Comparison of ENCODE assay signal across 10 cellular contexts in genomic region chr2:96916156-96917007, GRCh38. TPM values are rescaled to one million over a fixed set of nuclear protein-coding genes. Genes with fewer than 3 reads are reported as not detected.
DNase-seq lines count a peak whose midpoint lies in the region; ATAC-seq and TF ChIP-seq lines count a peak whose summit lies in the region.
"Had no signal": no experiment of that assay in that cellular context is flagged by ENCODE, and none has a peak within 500 bp of the region (broad histone marks: within the 10 kb centered on the region; RNA-seq: fewer than 3 reads in every experiment).

No MANE protein-coding gene starts in this region.

- no peaks in the 10 kb centered on the region for H3K36me3 ChIP-seq in HEK293 (ENCODE audit: control insufficient read depth in 2 of 2, insufficient read depth in 1 of 2, low read length in 2 of 2)
- no peaks in the 10 kb centered on the region for H3K36me3 ChIP-seq in gastrocnemius medialis
- H3K36me3 ChIP-seq in HAP-1 (replicated peaks): no peaks in the 10 kb centered on the region

- H3K4me3 ChIP-seq in HEK293 (ENCODE audit: low read depth, low read length) (no peak overlapping the region), gastrocnemius medialis (peak overlapping the region in 1 of 4 donors; percentile 14), HAP-1 (no peak overlapping the region)

- H3K27ac ChIP-seq in HEK293 (ENCODE audit: extremely low read depth, low read depth, low read length) (no peak overlapping the region), gastrocnemius medialis (peak overlapping the region in 3 of 4 donors; percentile 22 to 47 (median 25))

- no peaks in the 10 kb centered on the region for H3K4me1 ChIP-seq in HEK293 (ENCODE audit: control insufficient read depth, insufficient read depth, low read length)
- H3K4me1 ChIP-seq in gastrocnemius medialis: peaks cover 0 to 3% of the 10 kb centered on the region in 2 donors
- H3K4me1 ChIP-seq in HAP-1: no peaks in the 10 kb centered on the region; the same call in 1 of the 2 replicates

- intact Hi-C loops in gastrocnemius medialis (cut with DNase I; ENCODE audit: low total_unique reads): no loop called here

- H3K9me3 Mint-ChIP-seq in activated T-helper 17 cell treated with anti-CD3 and anti-CD28 coated beads, Interleukin-2, amount 50 U/mL, for 72 hours: peaks cover 3% of the 10 kb centered on the region
- H3K9me3 Mint-ChIP-seq in glutamatergic neuron (ENCODE audit: unreplicated experiment): peaks cover 10% of the 10 kb centered on the region

- H3K36me3 Mint-ChIP-seq in activated T-helper 17 cell treated with anti-CD3 and anti-CD28 coated beads, Interleukin-2, amount 50 U/mL, for 72 hours (ENCODE audit: low read depth): no peaks in the 10 kb centered on the region
- H3K36me3 Mint-ChIP-seq in glutamatergic neuron (ENCODE audit: unreplicated experiment): peaks cover 14% of the 10 kb centered on the region
- H3K36me3 Mint-ChIP-seq: naive B cell had no signal

- H3K27me3 ChIP-seq in gastrocnemius medialis: no peaks in the 10 kb centered on the region
- H3K27me3 ChIP-seq in HAP-1 (ENCODE audit: low read depth): no peaks in the 10 kb centered on the region

- H3K27ac Mint-ChIP-seq in activated T-helper 17 cell treated with anti-CD3 and anti-CD28 coated beads, Interleukin-2, amount 50 U/mL, for 72 hours: no peak overlapping the region
- H3K27ac Mint-ChIP-seq in glutamatergic neuron (ENCODE audit: unreplicated experiment): peak overlapping the region; percentile 7
- H3K27ac Mint-ChIP-seq: activated CD4-positive, alpha-beta T cell treated with anti-CD3 and anti-CD28 coated beads, Interleukin-2, amount 10 ng/mL, durations not matched to agents 7 days and 5 days; naive B cell had no signal

- ATAC-seq in activated T-helper 17 cell treated with anti-CD3 and anti-CD28 coated beads, Interleukin-2, amount 50 U/mL, for 72 hours (replicated peaks): no peak
- ATAC-seq in gastrocnemius medialis (no peak), GM19463 (IDR thresholded peaks at IDR 0.05; ENCODE audit: unreplicated experiment) (no peak)

- in situ Hi-C loops in gastrocnemius medialis (cut with MboI; ENCODE audit: low sequenced_read_pairs in 4 of 4): no loop called here
- in situ Hi-C loops in HAP-1 (cut with MboI; ENCODE audit: low sequenced_read_pairs): no loop called here

- H3K27me3 Mint-ChIP-seq in activated T-helper 17 cell treated with anti-CD3 and anti-CD28 coated beads, Interleukin-2, amount 50 U/mL, for 72 hours: no peaks in the 10 kb centered on the region
- H3K27me3 Mint-ChIP-seq in glutamatergic neuron (ENCODE audit: unreplicated experiment): peaks cover 12% of the 10 kb centered on the region
- H3K27me3 Mint-ChIP-seq: activated CD4-positive, alpha-beta T cell treated with anti-CD3 and anti-CD28 coated beads, Interleukin-2, amount 10 ng/mL, durations not matched to agents 7 days and 5 days had no signal

- H3K9me3 ChIP-seq in HEK293 (ENCODE audit: control insufficient read depth, insufficient read depth, low read depth, low read length): no peaks in the 10 kb centered on the region
- H3K9me3 ChIP-seq in gastrocnemius medialis: no peaks in the 10 kb centered on the region
- no peaks in the 10 kb centered on the region for H3K9me3 ChIP-seq in HAP-1

- DNase-seq in glutamatergic neuron (no peak), gastrocnemius medialis (no peak), HAP-1 (ENCODE audit: low spot score in 2 of 2) (no peak), RPMI8226 (no peak)
- DNase-seq: activated CD4-positive, alpha-beta T cell treated with anti-CD3 and anti-CD28 coated beads, Interleukin-2, amount 10 ng/mL, durations not matched to agents 7 days and 5 days; naive B cell; NCI-H1417 had no signal

- CTCF ChIA-PET in HEK293 (lab: Yijun Ruan, JAX): no interaction called here

- no peak for TF ChIP-seq POLR2A in gastrocnemius medialis (IDR thresholded peaks at IDR 0.05)

- TF ChIP-seq CTCF in HEK293 (tag by site-specific recombination; IDR thresholded peaks at IDR 0.05) (no peak), glutamatergic neuron (IDR thresholded peaks at IDR 0.05; ENCODE audit: partially characterized antibody, unreplicated experiment) (no peak), gastrocnemius medialis (IDR thresholded peaks at IDR 0.05 in 4 of 5, conservative IDR thresholded peaks at IDR 0.05 in 1 of 5) (no peak)

- peak overlapping the region; percentile 30 for H3K4me3 Mint-ChIP-seq in activated T-helper 17 cell treated with anti-CD3 and anti-CD28 coated beads, Interleukin-2, amount 50 U/mL, for 72 hours
- no peak overlapping the region for H3K4me3 Mint-ChIP-seq in glutamatergic neuron (ENCODE audit: unreplicated experiment)
- H3K4me3 Mint-ChIP-seq: activated CD4-positive, alpha-beta T cell treated with anti-CD3 and anti-CD28 coated beads, Interleukin-2, amount 10 ng/mL, durations not matched to agents 7 days and 5 days had no signal

- H3K4me1 Mint-ChIP-seq in activated T-helper 17 cell treated with anti-CD3 and anti-CD28 coated beads, Interleukin-2, amount 50 U/mL, for 72 hours: peaks cover 33% of the 10 kb centered on the region
- no peaks in the 10 kb centered on the region for H3K4me1 Mint-ChIP-seq in glutamatergic neuron (ENCODE audit: low read depth, unreplicated experiment)

- POLR2A ChIA-PET in HEK293 (lab: Yijun Ruan, JAX): no interaction called here

TF ChIP-seq in HEK293, 187 proteins besides CTCF, POLR2A, EP300 and RAD21 (continues in another document):
- TF ChIP-seq ZNF747 (tag by site-specific recombination; IDR thresholded peaks at IDR 0.05): no peak
- TF ChIP-seq ZNF280D (tag by site-specific recombination; IDR thresholded peaks at IDR 0.05): no peak
- no peak for TF ChIP-seq ZNF830 (tag by site-specific recombination; IDR thresholded peaks at IDR 0.05; ENCODE audit: low read depth)
- TF ChIP-seq ZNF596 (tag by site-specific recombination; IDR thresholded peaks at IDR 0.05): no peak
- TF ChIP-seq, protein P1, sequence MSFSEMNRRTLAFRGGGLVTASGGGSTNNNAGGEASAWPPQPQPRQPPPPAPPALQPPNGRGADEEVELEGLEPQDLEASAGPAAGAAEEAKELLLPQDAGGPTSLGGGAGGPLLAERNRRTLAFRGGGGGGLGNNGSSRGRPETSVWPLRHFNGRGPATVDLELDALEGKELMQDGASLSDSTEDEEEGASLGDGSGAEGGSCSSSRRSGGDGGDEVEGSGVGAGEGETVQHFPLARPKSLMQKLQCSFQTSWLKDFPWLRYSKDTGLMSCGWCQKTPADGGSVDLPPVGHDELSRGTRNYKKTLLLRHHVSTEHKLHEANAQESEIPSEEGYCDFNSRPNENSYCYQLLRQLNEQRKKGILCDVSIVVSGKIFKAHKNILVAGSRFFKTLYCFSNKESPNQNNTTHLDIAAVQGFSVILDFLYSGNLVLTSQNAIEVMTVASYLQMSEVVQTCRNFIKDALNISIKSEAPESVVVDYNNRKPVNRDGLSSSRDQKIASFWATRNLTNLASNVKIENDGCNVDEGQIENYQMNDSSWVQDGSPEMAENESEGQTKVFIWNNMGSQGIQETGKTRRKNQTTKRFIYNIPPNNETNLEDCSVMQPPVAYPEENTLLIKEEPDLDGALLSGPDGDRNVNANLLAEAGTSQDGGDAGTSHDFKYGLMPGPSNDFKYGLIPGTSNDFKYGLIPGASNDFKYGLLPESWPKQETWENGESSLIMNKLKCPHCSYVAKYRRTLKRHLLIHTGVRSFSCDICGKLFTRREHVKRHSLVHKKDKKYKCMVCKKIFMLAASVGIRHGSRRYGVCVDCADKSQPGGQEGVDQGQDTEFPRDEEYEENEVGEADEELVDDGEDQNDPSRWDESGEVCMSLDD (tag by site-specific recombination; IDR thresholded peaks at IDR 0.05): no peak
- peak; percentile 22; the same call in 1 of the 2 replicates for TF ChIP-seq TRIM28 (IDR thresholded peaks at IDR 0.05; ENCODE audit: borderline replicate concordance, low read length)
- TF ChIP-seq ZNF18 (tag by site-specific recombination; IDR thresholded peaks at IDR 0.05): no peak

RNA-seq across cellular contexts. Expression of gene SEMA4C, which starts 46.5 kb away (rescaled TPM):
- total RNA-seq in activated T-helper 17 cell treated with anti-CD3 and anti-CD28 coated beads, Interleukin-2, amount 50 U/mL, for 72 hours: 1 to 10 TPM; 8.3 to 9.6 TPM
- total RNA-seq in glutamatergic neuron (ENCODE audit: unreplicated experiment): 119 TPM
- total RNA-seq in gastrocnemius medialis: 1 to 10 TPM; 3.2 to 8.6 (median 6.5) TPM

RNA-seq across cellular contexts. Expression of gene ANKRD39, which starts 58.6 kb away (rescaled TPM):
- total RNA-seq in activated T-helper 17 cell treated with anti-CD3 and anti-CD28 coated beads, Interleukin-2, amount 50 U/mL, for 72 hours: 10 to 100 TPM; 25.2 to 52.3 TPM
- total RNA-seq in glutamatergic neuron (ENCODE audit: unreplicated experiment) (25.7 TPM), gastrocnemius medialis (10 to 100 TPM; 25.8 to 50.6 (median 43.8) TPM)

Comparison
In these comparisons a context has a peak if more than half of its experiments do, and no peak if none do; other contexts are left out.
1. RNA of gene SEMA4C, which starts 46.5 kb away (total RNA-seq): 119 TPM in glutamatergic neuron (single experiment); 8.3 to 9.6 TPM in activated T-helper 17 cell treated with anti-CD3 and anti-CD28 coated beads, Interleukin-2, amount 50 U/mL, for 72 hours and 3.2 to 8.6 TPM in gastrocnemius medialis; every median in the first group is over 10 times any median in the second.